Comparison of ENCODE assay signal across 16 cellular contexts in the genomic region with DNA sequence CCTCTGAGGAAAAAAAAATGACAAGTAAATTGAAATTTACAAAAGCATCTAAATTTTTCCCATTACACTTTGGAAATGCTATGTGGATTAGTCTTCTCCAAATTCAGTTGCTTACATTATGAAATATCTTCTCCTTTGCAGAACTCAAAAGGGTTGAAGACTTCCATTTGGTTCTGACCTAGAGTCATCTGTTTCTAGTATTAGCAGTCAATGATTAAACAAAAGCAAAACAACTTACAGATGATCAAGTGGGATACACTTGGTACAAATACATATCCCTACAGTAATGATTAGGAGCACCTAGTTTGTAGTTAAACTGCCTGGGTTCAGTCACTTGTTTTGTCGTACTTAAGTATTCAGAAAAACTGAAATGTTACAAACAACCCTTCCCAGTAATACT.
DNase-seq lines count a peak whose midpoint lies in the region; ATAC-seq and TF ChIP-seq lines count a peak whose summit lies in the region.
"Had no signal": no experiment of that assay in that cellular context is flagged by ENCODE, and none has a peak within 500 bp of the region (broad histone marks: within the 10 kb centered on the region; RNA-seq: fewer than 3 reads in every experiment).

No MANE protein-coding gene starts in this region.

- intact Hi-C loops in Right ventricle myocardium inferior (cut with DNase I) = loop anchor here (10.0 kb wide), 1 partner anchor 130 kb away; no protein-coding TSS in a partner anchor
- intact Hi-C loops in dorsolateral prefrontal cortex (cut with DNase I) = no loop called here
- intact Hi-C loops in psoas muscle (cut with DNase I) = loop anchor here in 1 of 2 donors (5.0 kb wide), 2 partner anchors 83 to 103 kb away; no protein-coding TSS in a partner anchor

- WGBS in psoas muscle, 3 donors = 45 to 88% (median 49%) methylated on average over 1 of the region's 1 CpG

- ATAC-seq in Right ventricle myocardium inferior (no peak), psoas muscle (no peak), HG03342 (IDR thresholded peaks at IDR 0.05; ENCODE audit: unreplicated experiment) (no peak)
- ATAC-seq: activated CD8-positive, alpha-beta memory T cell treated with anti-CD3 and anti-CD28 coated beads, Interleukin-2, amount 10 ng/mL, durations not matched to agents 7 days and 5 days had no signal

- H3K27me3 ChIP-seq in right atrium auricular region (no peaks in the 10 kb centered on the region), dorsolateral prefrontal cortex (no peaks in the 10 kb centered on the region), psoas muscle (ENCODE audit: insufficient read depth in 3 of 3, low read length in 2 of 3) (no peaks in the 10 kb centered on the region), brain microvascular endothelial cell (replicated peaks) (no peaks in the 10 kb centered on the region)

- no peak for TF ChIP-seq CTCF in right atrium auricular region (IDR thresholded peaks at IDR 0.05)
- no peak for TF ChIP-seq CTCF in dorsolateral prefrontal cortex (IDR thresholded peaks at IDR 0.05 in 54 of 56, conservative IDR thresholded peaks at IDR 0.05 in 2 of 56; ENCODE audit: low read depth in 1 of 56, partially characterized antibody in 56 of 56)
- TF ChIP-seq CTCF in psoas muscle (IDR thresholded peaks at IDR 0.05) = no peak
- TF ChIP-seq CTCF in brain microvascular endothelial cell (IDR thresholded peaks at IDR 0.05; ENCODE audit: low read depth, low read length, missing control alignments) = no peak

- DNase-seq in right atrium auricular region (ENCODE audit: low spot score) (no peak), Right ventricle myocardium inferior (ENCODE audit: missing footprints) (no peak), dorsolateral prefrontal cortex (no peak), psoas muscle (no peak), brain microvascular endothelial cell (no peak), SHP77 treated with DMSO at 0.1 percent for 48 hours (lab: John Stamatoyannopoulos, UW) (no peak), DMS53 treated with DMSO at 0.1 percent for 48 hours (lab: John Stamatoyannopoulos, UW; ENCODE audit: unreplicated experiment) (no peak)
- DNase-seq: activated CD8-positive, alpha-beta memory T cell treated with anti-CD3 and anti-CD28 coated beads, Interleukin-2, amount 10 ng/mL, durations not matched to agents 7 days and 5 days; activated naive CD4-positive, alpha-beta T cell treated with anti-CD3 and anti-CD28 coated beads, Interleukin-2, amount 10 ng/mL, durations not matched to agents 7 days and 5 days; central memory CD4-positive, alpha-beta T cell; NCI-H1048; NCI-H2171 treated with DMSO at 0.1 percent for 48 hours; retina; SK-N-SH; stimulated activated CD4-positive, alpha-beta T cell treated with anti-CD3 and anti-CD28 coated beads, Interleukin-4, amount 100 ng/mL, for 1 hour had no signal

- H3K4me3 ChIP-seq in right atrium auricular region = no peak overlapping the region
- H3K4me3 ChIP-seq in dorsolateral prefrontal cortex = no peak overlapping the region
- peak overlapping the region; percentile 51 for H3K4me3 ChIP-seq in psoas muscle
- H3K4me3 ChIP-seq in brain microvascular endothelial cell (ENCODE audit: low read depth, low read length) = no peak overlapping the region

- H3K27ac ChIP-seq in right atrium auricular region = peak overlapping the region; percentile 76 to 91
- H3K27ac ChIP-seq in dorsolateral prefrontal cortex = peak overlapping the region in 31 of 59 donors; percentile 7 to 88 (median 68)
- peak overlapping the region; percentile 92 for H3K27ac ChIP-seq in psoas muscle
- no peak overlapping the region for H3K27ac ChIP-seq in brain microvascular endothelial cell

- no peaks in the 10 kb centered on the region for H3K9me3 ChIP-seq in right atrium auricular region
- H3K9me3 ChIP-seq in psoas muscle = no peaks in the 10 kb centered on the region
- H3K9me3 ChIP-seq: SK-N-SH had no signal

- no peaks in the 10 kb centered on the region for H3K36me3 ChIP-seq in right atrium auricular region
- H3K36me3 ChIP-seq in psoas muscle (ENCODE audit: insufficient read depth in 1 of 2, low read depth in 1 of 2) = no peaks in the 10 kb centered on the region
- H3K36me3 ChIP-seq in brain microvascular endothelial cell (replicated peaks) = no peaks in the 10 kb centered on the region

- peaks cover 0 to 79% of the 10 kb centered on the region in 2 donors for H3K4me1 ChIP-seq in right atrium auricular region
- peaks cover 79% of the 10 kb centered on the region for H3K4me1 ChIP-seq in psoas muscle

- in situ Hi-C loops in brain microvascular endothelial cell (cut with HindIII; ENCODE audit: low pct_ligation_motif_present, low sequenced_read_pairs) = no loop called here
